ENCODE assay signal across 19 cellular contexts in the genomic region with DNA sequence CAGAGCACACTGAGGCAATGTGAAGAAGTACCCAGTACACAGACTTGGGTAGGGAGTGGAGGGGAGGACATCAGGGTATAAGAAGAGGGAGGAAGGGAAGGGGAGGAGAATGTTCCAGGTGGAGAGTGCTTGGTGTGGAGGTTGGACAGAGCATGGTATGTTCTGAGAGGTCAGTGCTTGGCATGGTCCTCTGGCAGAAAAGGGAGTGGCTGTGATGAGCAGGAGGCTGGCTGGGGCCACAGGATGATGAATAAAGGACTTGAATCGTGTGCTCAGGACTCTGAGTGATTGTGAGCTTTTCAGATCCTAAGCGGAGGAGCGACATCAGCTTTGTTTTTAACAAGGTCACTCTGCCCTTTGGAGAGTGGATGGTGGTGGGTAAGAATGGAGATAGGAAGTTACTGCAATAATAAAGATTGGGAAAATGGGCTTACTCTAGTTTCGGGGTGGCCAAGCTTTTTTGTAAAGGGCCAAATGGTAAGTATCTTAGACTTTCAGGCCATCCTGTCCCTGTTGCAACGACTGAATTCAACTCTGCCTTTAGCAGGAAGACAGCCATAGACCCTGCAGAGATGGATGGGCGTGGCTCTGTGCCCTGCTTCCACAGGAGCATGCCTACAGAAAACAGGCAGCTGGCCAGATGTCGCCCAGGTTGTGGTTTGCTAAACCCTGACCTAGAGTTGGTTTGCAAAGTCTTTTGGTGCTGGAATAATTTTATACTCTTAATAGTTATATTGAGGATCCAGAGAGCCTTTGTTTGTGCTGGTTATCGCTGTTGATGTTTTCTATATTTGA. TPM values are rescaled to one million over a fixed set of nuclear protein-coding genes. Genes with fewer than 3 reads are reported as not detected.
A peak's percentile ranks its signal among the peaks of the same experiment; 100 is the strongest.
DNase-seq lines count a peak whose midpoint lies in the region; ATAC-seq and TF ChIP-seq lines count a peak whose summit lies in the region.
"Had no signal": no experiment of that assay in that cellular context is flagged by ENCODE, and none has a peak within 500 bp of the region (broad histone marks: within the 10 kb centered on the region; RNA-seq: fewer than 3 reads in every experiment).

No MANE protein-coding gene starts in this region.

- H3K27me3 Mint-ChIP-seq in activated CD8-positive, alpha-beta memory T cell treated with anti-CD3 and anti-CD28 coated beads, Interleukin-2, amount 10 ng/mL, durations not matched to agents 7 days and 5 days: no peaks in the 10 kb centered on the region
- H3K27me3 Mint-ChIP-seq in chondrocyte (ENCODE audit: low read depth): no peaks in the 10 kb centered on the region
- H3K27me3 Mint-ChIP-seq: naive B cell had no signal

- H3K14ac ChIP-seq in trophoblast cell (ENCODE audit: low read length): no peak overlapping the region

- no peak overlapping the region for H3K23ac ChIP-seq in trophoblast cell (ENCODE audit: low read length)

- no peaks in the 10 kb centered on the region for H3K79me1 ChIP-seq in trophoblast cell (ENCODE audit: low read length)

- no peak overlapping the region for H4K12ac ChIP-seq in trophoblast cell (ENCODE audit: low read depth, low read length)

- no CpG with 5 or more reads among the region's 8 CpGs for WGBS in trophoblast cell (ENCODE audit: extremely low coverage, insufficient coverage, insufficient read length)

- no peak overlapping the region for H2BK5ac ChIP-seq in trophoblast cell (ENCODE audit: low read depth, low read length, poor library complexity)

- H2BK120ac ChIP-seq in trophoblast cell (ENCODE audit: insufficient read depth, low read length, poor library complexity): no peak overlapping the region

- H3K27me3 ChIP-seq in Loucy (ENCODE audit: insufficient read depth, low read length, poor library complexity, severe bottlenecking): no peaks in the 10 kb centered on the region
- no peaks in the 10 kb centered on the region for H3K27me3 ChIP-seq in trophoblast cell (ENCODE audit: insufficient read depth, low read length)
- H3K27me3 ChIP-seq: heart right ventricle, suprapubic skin had no signal

- no peak for DNase-seq in activated CD8-positive, alpha-beta memory T cell treated with anti-CD3 and anti-CD28 coated beads, Interleukin-2, amount 10 ng/mL, durations not matched to agents 7 days and 5 days
- no peak for DNase-seq in activated CD8-positive, alpha-beta memory T cell treated with anti-CD3 and anti-CD28 coated beads for 24 hours
- DNase-seq in chondrocyte (ENCODE audit: low spot score): peak; percentile 49
- no peak for DNase-seq in trophoblast cell
- DNase-seq in NCI-H748 treated with DMSO at 0.1 percent for 48 hours (lab: John Stamatoyannopoulos, UW): no peak
- no peak for DNase-seq in NCI-H1436 treated with DMSO at 0.1 percent for 48 hours (lab: John Stamatoyannopoulos, UW)
- DNase-seq: activated T-cell treated with anti-CD3 and anti-CD28 coated beads, Interleukin-2, amount 50 U/mL, for 1 hour; erythroblast; heart right ventricle; kidney glomerular epithelial cell; naive B cell; NCI-H510A; PC-9; WERI-Rb-1 had no signal

- H3K4me1 Mint-ChIP-seq in activated CD8-positive, alpha-beta memory T cell treated with anti-CD3 and anti-CD28 coated beads, Interleukin-2, amount 10 ng/mL, durations not matched to agents 7 days and 5 days: peaks cover 50% of the 10 kb centered on the region
- H3K4me1 Mint-ChIP-seq in chondrocyte (ENCODE audit: low read depth): peaks cover 40% of the 10 kb centered on the region

- peaks cover 100% of the 10 kb centered on the region for H3K79me2 ChIP-seq in Loucy (ENCODE audit: insufficient read depth, low read length)
- peaks cover 15% of the 10 kb centered on the region for H3K79me2 ChIP-seq in trophoblast cell (ENCODE audit: control insufficient read depth, insufficient read depth, low read length, poor library complexity)

- H3K4me2 ChIP-seq in Loucy (ENCODE audit: low read depth, low read length, poor library complexity, severe bottlenecking) (peak overlapping the region; percentile 58), trophoblast cell (ENCODE audit: low read length) (no peak overlapping the region)
- H3K4me2 ChIP-seq: KMS-11, PC-9 had no signal

- no peak overlapping the region for H4K8ac ChIP-seq in trophoblast cell (ENCODE audit: low read depth, low read length)

- H3K36me3 Mint-ChIP-seq in activated CD8-positive, alpha-beta memory T cell treated with anti-CD3 and anti-CD28 coated beads, Interleukin-2, amount 10 ng/mL, durations not matched to agents 7 days and 5 days: peaks cover 46% of the 10 kb centered on the region
- peaks cover 2% of the 10 kb centered on the region for H3K36me3 Mint-ChIP-seq in chondrocyte (ENCODE audit: low read depth)

- peaks cover 20% of the 10 kb centered on the region; the same call in 1 of the 2 replicates for H3K36me3 ChIP-seq in Loucy (ENCODE audit: insufficient read depth, low read length)
- peaks cover 17 to 25% of the 10 kb centered on the region in 2 experiments for H3K36me3 ChIP-seq in trophoblast cell (ENCODE audit: control insufficient read depth in 1 of 2, insufficient read depth in 2 of 2, low read length in 2 of 2)

- H3K4me3 ChIP-seq in Loucy (ENCODE audit: low read length, poor library complexity, severe bottlenecking) (peak overlapping the region; percentile 37), trophoblast cell (ENCODE audit: low read depth, low read length) (no peak overlapping the region)
- H3K4me3 ChIP-seq: coronary artery, heart right ventricle, PC-9, suprapubic skin had no signal

- no peak overlapping the region for H2AK5ac ChIP-seq in trophoblast cell (ENCODE audit: low read length)

- H3K4ac ChIP-seq in trophoblast cell (ENCODE audit: low read depth, low read length): peak overlapping the region; percentile 53

- H2BK12ac ChIP-seq in trophoblast cell (ENCODE audit: low read length): no peak overlapping the region

- H3K9me2 ChIP-seq in Loucy (replicated peaks; ENCODE audit: low read depth, low read length): no peaks in the 10 kb centered on the region

- H3K9ac ChIP-seq in Loucy (ENCODE audit: low read depth, low read length, poor library complexity, severe bottlenecking): peak overlapping the region; percentile 30
- H3K9ac ChIP-seq in trophoblast cell (ENCODE audit: low read length): no peak overlapping the region
- H3K9ac ChIP-seq: KMS-11 had no signal

- peaks cover 96% of the 10 kb centered on the region for H4K20me1 ChIP-seq in Loucy (ENCODE audit: insufficient read depth, low read length, poor library complexity, severe bottlenecking)

- no peaks in the 10 kb centered on the region for H3K9me3 ChIP-seq in Loucy (ENCODE audit: insufficient read depth, low read depth, low read length)
- no peaks in the 10 kb centered on the region for H3K9me3 ChIP-seq in trophoblast cell (ENCODE audit: insufficient read depth, low read depth, low read length)
- H3K9me3 ChIP-seq: suprapubic skin had no signal

- no peak overlapping the region for H3K4me3 Mint-ChIP-seq in activated CD8-positive, alpha-beta memory T cell treated with anti-CD3 and anti-CD28 coated beads, Interleukin-2, amount 10 ng/mL, durations not matched to agents 7 days and 5 days
- no peak overlapping the region for H3K4me3 Mint-ChIP-seq in chondrocyte (ENCODE audit: unreplicated experiment)

- CTCF ChIA-PET in activated CD8-positive, alpha-beta memory T cell treated with anti-CD3 and anti-CD28 coated beads, Interleukin-2, amount 10 ng/mL, durations not matched to agents 7 days and 5 days (lab: Charles Lee): interaction anchor here (1.1 kb wide), 1 partner anchor 114 kb away, joined by 4 read pairs; no protein-coding TSS in a partner anchor

- H3K18ac ChIP-seq in trophoblast cell (ENCODE audit: low read length): no peak overlapping the region

- H3K27ac ChIP-seq in trophoblast cell (ENCODE audit: low read depth, low read length): no peak overlapping the region
- H3K27ac ChIP-seq: coronary artery, heart right ventricle, KMS-11, PC-9, suprapubic skin, WERI-Rb-1 had no signal

- no peaks in the 10 kb centered on the region for H3F3A ChIP-seq in Loucy (ENCODE audit: low read depth)

- TF ChIP-seq CTCF in Loucy (conservative IDR thresholded peaks at IDR 0.05; ENCODE audit: low read length) (no peak), chondrocyte (IDR thresholded peaks at IDR 0.05) (no peak)

- ATAC-seq in activated CD8-positive, alpha-beta memory T cell treated with anti-CD3 and anti-CD28 coated beads, Interleukin-2, amount 10 ng/mL, durations not matched to agents 7 days and 5 days: no peak
- no peak for ATAC-seq in HG03280 (IDR thresholded peaks at IDR 0.05; ENCODE audit: unreplicated experiment)

- no peaks in the 10 kb centered on the region for H3K9me3 Mint-ChIP-seq in activated CD8-positive, alpha-beta memory T cell treated with anti-CD3 and anti-CD28 coated beads, Interleukin-2, amount 10 ng/mL, durations not matched to agents 7 days and 5 days (ENCODE audit: low read depth)
- H3K9me3 Mint-ChIP-seq in chondrocyte (ENCODE audit: low read depth): no peaks in the 10 kb centered on the region

- H3K27ac Mint-ChIP-seq in activated CD8-positive, alpha-beta memory T cell treated with anti-CD3 and anti-CD28 coated beads, Interleukin-2, amount 10 ng/mL, durations not matched to agents 7 days and 5 days: peak overlapping the region; percentile 25
- no peak overlapping the region for H3K27ac Mint-ChIP-seq in chondrocyte (ENCODE audit: unreplicated experiment)

- no peak overlapping the region for H2AFZ ChIP-seq in Loucy (ENCODE audit: low read length)
- no peak overlapping the region for H2AFZ ChIP-seq in trophoblast cell (ENCODE audit: insufficient read depth, low read length, poor library complexity)
- H2AFZ ChIP-seq: PC-9 had no signal

- H3K4me1 ChIP-seq in Loucy (ENCODE audit: insufficient read depth, low read length, poor library complexity, severe bottlenecking) (peaks cover 53% of the 10 kb centered on the region), trophoblast cell (ENCODE audit: control insufficient read depth in 1 of 2, insufficient read depth in 2 of 2, low read length in 2 of 2) (peaks cover 3 to 8% of the 10 kb centered on the region in 2 experiments)

- H4K91ac ChIP-seq in trophoblast cell (ENCODE audit: low read depth, low read length): no peak overlapping the region

RNA-seq across cellular contexts. Expression of a gene that starts 8.4 kb away (rescaled TPM):
- 10 to 100 TPM; 36.0 to 41.9 TPM for total RNA-seq in activated CD8-positive, alpha-beta memory T cell treated with anti-CD3 and anti-CD28 coated beads, Interleukin-2, amount 10 ng/mL, durations not matched to agents 7 days and 5 days
- total RNA-seq in chondrocyte: 24.3 to 27.5 TPM (median 25.1 TPM) in 3 replicates
- 40.4 and 40.5 TPM in 2 replicates for polyA plus RNA-seq in trophoblast cell (2013)
